17 cellular contexts compared by ENCODE assay signal in genomic region chr4:177008836-177009501, GRCh38.
"Had no signal": no experiment of that assay in that cellular context is flagged by ENCODE, and none has a peak within 500 bp of the region (broad histone marks: within the 10 kb centered on the region; RNA-seq: fewer than 3 reads in every experiment).

No MANE protein-coding gene starts in this region.

- H3K4me1 Mint-ChIP-seq: activated naive CD8-positive, alpha-beta T cell treated with anti-CD3 and anti-CD28 coated beads, Interleukin-2, amount 50 U/mL, for 24 hours; central memory CD8-positive, alpha-beta T cell; memory B cell; nephron had no signal

- H3K36me3 Mint-ChIP-seq: memory B cell had no signal

- H3K4me1 ChIP-seq: psoas muscle, right lobe of liver, suprapubic skin, upper lobe of left lung had no signal

- H3K27ac Mint-ChIP-seq: activated naive CD8-positive, alpha-beta T cell treated with anti-CD3 and anti-CD28 coated beads, Interleukin-2, amount 50 U/mL, for 24 hours; dendritic cell treated with granulocyte-macrophage colony-stimulating factor and Interleukin-4, amounts not matched to agents 40 ng/mL and 50 ng/mL, for 4 days; memory B cell; nephron had no signal

- H3K36me3 ChIP-seq: heart right ventricle, right lobe of liver, suprapubic skin, upper lobe of left lung had no signal

- ATAC-seq: activated naive CD8-positive, alpha-beta T cell treated with anti-CD3 and anti-CD28 coated beads, Interleukin-2, amount 50 U/mL, for 24 hours; activated T-cell treated with anti-CD3 and anti-CD28 coated beads, Interleukin-2, amount 50 U/mL, for 4 hours; heart right ventricle; left lobe of liver; psoas muscle; right lobe of liver; stimulated activated naive CD8-positive, alpha-beta T cell treated with anti-CD3 and anti-CD28 coated beads, Interleukin-15, Interleukin-2, amounts not matched to agents 100 U/mL and 50 U/mL, for 24 hours had no signal

- H3K27ac ChIP-seq: heart right ventricle, psoas muscle, right lobe of liver, suprapubic skin, upper lobe of left lung had no signal

- DNase-seq: activated CD4-positive, alpha-beta T cell treated with anti-CD3 and anti-CD28 coated beads for 1 hour; activated CD4-positive, alpha-beta T cell treated with anti-CD3 and anti-CD28 coated beads, Interleukin-2, amount 50 U/mL, for 48 hours; activated naive CD8-positive, alpha-beta T cell treated with anti-CD3 and anti-CD28 coated beads, Interleukin-2, amount 50 U/mL, for 24 hours; activated T-cell treated with anti-CD3 and anti-CD28 coated beads, Interleukin-2, amount 50 U/mL, for 4 hours; heart right ventricle; occipital lobe; psoas muscle; right lobe of liver; stimulated activated CD4-positive, alpha-beta T cell treated with anti-CD3 and anti-CD28 coated beads, Interleukin-12 subunit alpha, Interleukin-12 subunit beta, amount 100 ng/mL, for 4 hours; stimulated activated naive CD8-positive, alpha-beta T cell treated with anti-CD3 and anti-CD28 coated beads, Interleukin-15, Interleukin-2, amounts not matched to agents 100 U/mL and 50 U/mL, for 24 hours; upper lobe of left lung had no signal

- H3K4me3 Mint-ChIP-seq: activated naive CD8-positive, alpha-beta T cell treated with anti-CD3 and anti-CD28 coated beads, Interleukin-2, amount 50 U/mL, for 24 hours; activated T-cell treated with anti-CD3 and anti-CD28 coated beads, Interleukin-2, amount 50 U/mL, for 4 hours; central memory CD8-positive, alpha-beta T cell; dendritic cell treated with granulocyte-macrophage colony-stimulating factor and Interleukin-4, amounts not matched to agents 40 ng/mL and 50 ng/mL, for 4 days; memory B cell; nephron had no signal

- H3K4me3 ChIP-seq: heart right ventricle, psoas muscle, right lobe of liver, suprapubic skin, upper lobe of left lung had no signal

- H3K9me3 ChIP-seq: right lobe of liver had no signal

- H3K27me3 Mint-ChIP-seq: activated naive CD8-positive, alpha-beta T cell treated with anti-CD3 and anti-CD28 coated beads, Interleukin-2, amount 50 U/mL, for 24 hours; central memory CD8-positive, alpha-beta T cell; dendritic cell treated with granulocyte-macrophage colony-stimulating factor and Interleukin-4, amounts not matched to agents 40 ng/mL and 50 ng/mL, for 4 days; memory B cell had no signal

- H3K27me3 ChIP-seq: heart right ventricle, right lobe of liver, suprapubic skin, upper lobe of left lung had no signal
